In the genomic region with DNA sequence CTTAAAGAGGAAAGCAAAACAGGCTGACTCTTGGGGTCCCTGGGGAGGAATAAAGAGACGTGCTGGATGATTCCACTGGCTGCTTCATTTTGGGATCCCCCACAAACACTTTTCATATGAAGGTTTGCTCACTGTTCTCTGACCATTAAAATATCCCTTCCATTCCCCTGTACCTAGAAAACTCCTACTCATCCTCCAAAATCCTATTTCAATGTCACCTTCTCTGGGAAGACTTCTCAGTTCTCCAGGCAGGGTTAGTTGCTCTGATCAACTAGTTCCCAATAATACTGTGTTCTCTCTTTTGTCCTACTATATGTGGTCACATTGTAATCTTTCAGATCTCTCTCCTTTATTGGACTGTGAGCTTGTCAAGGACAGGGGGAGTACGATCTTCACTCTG, we compare ENCODE assay signal across 1 cellular context.
TF ChIP-seq lines count a peak whose summit lies in the region.

No MANE protein-coding gene starts in this region.

TF ChIP-seq in SK-N-SH, 30 proteins besides CTCF, POLR2A, EP300 and RAD21 (continued from another document):
- no peak for TF ChIP-seq SMC3 (IDR thresholded peaks at IDR 0.05; ENCODE audit: low read depth, low read length)
- TF ChIP-seq FOXM1 (IDR thresholded peaks at IDR 0.05; ENCODE audit: low read depth), result no peak
- no peak for TF ChIP-seq GABPA (IDR thresholded peaks at IDR 0.05; ENCODE audit: low read depth)
